ENCODE assay signal across 1 cellular context in the genomic region with DNA sequence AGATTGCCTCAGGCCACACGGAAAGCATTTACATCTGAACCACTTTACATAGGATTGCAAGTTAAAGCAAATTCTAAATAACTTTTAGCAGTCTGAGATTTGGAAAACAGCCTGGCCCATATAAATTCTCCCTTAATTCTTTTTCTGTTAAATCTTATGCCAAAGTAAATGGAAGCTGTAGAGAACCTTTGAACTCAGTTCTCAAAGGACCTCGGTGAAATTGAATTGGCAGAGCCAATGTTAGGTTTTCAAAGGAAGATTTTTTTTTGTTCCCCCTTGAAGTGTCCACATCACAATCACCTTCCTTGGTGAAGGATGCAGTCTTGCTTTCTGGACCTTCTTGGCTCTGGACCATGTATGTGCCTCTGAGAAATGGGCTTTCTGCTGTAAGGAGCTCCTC.
TF ChIP-seq lines count a peak whose summit lies in the region.

No MANE protein-coding gene starts in this region.

TF ChIP-seq in GM23338, 12 proteins besides CTCF, POLR2A, EP300 and RAD21 (continued from another document):
- no peak for TF ChIP-seq ETS1 (IDR thresholded peaks at IDR 0.05)
- no peak for TF ChIP-seq EZH2phosphoT487 (IDR thresholded peaks at IDR 0.05; ENCODE audit: unreplicated experiment)
